ENCODE assay signal across 1 cellular context in genomic region chr4:47852121-47852520, GRCh38.
TF ChIP-seq lines count a peak whose summit lies in the region.

No MANE protein-coding gene starts in this region.

TF ChIP-seq in endothelial cell of umbilical vein, 7 proteins besides CTCF, POLR2A, EP300 and RAD21:
- TF ChIP-seq GATA2 (IDR thresholded peaks at IDR 0.05; ENCODE audit: insufficient read depth, insufficient read length, low read depth, low read length) (no peak), FOS (IDR thresholded peaks at IDR 0.05; ENCODE audit: borderline replicate concordance, insufficient read depth, low read length) (no peak), JUN (IDR thresholded peaks at IDR 0.05; ENCODE audit: borderline replicate concordance, insufficient read depth, insufficient read length, low read depth) (no peak)
